ENCODE assay signal across 8 cellular contexts in the genomic region with DNA sequence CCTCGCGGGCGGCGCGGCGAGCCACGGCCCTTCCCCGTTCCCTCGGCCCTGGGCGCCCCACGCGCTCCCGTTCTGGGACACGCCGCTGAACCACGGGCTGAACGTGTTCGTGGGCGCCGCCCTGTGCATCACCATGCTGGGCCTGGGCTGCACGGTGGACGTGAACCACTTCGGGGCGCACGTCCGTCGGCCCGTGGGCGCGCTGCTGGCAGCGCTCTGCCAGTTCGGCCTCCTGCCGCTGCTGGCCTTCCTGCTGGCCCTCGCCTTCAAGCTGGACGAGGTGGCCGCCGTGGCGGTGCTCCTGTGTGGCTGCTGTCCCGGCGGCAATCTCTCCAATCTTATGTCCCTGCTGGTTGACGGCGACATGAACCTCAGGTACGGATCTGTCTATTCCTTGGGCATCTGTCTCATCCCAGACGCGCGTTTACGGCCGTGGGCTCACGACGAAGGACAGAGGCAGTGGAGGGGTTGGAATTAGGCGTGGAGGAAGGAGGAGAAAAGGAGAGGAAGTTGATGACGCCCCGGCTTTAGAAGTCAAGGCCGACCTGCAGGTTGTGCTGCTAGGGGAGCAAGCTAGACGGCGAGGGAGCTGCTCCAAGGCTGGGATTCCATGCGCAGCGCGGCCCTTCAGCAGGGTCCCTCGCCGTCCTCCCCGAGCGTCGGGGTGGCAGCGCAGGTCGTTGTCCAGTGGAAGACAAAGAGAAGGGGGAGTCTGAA. TPM values are rescaled to one million over a fixed set of nuclear protein-coding genes. Genes with fewer than 3 reads are reported as not detected.
DNase-seq lines count a peak whose midpoint lies in the region; ATAC-seq lines count a peak whose summit lies in the region.

No MANE protein-coding gene starts in this region.

- H3K4me3 ChIP-seq in subcutaneous abdominal adipose tissue (ENCODE audit: low read depth in 1 of 5, low read length in 5 of 5), result peak overlapping the region in 4 of 5 donors; percentile 6 to 55 (median 44)

- no peaks in the 10 kb centered on the region for H3K36me3 Mint-ChIP-seq in activated CD4-positive, alpha-beta T cell treated with anti-CD3 and anti-CD28 coated beads, Interleukin-2, amount 10 ng/mL, durations not matched to agents 7 days and 5 days (ENCODE audit: low read depth)
- H3K36me3 Mint-ChIP-seq in activated T-helper 1 cell treated with anti-CD3 and anti-CD28 coated beads, Interleukin-12 subunit alpha, Interleukin-12 subunit beta, Interleukin-2, Interleukin-4 antibody, amounts not matched to agents 30 ng/mL and 10 ng/mL and 1 ng/mL, durations not matched to agents 14 hours and 24 hours and 36 hours (ENCODE audit: low read depth), result peaks cover 3% of the 10 kb centered on the region
- peaks cover 0 to 7% (median 0%) of the 10 kb centered on the region in 3 donors for H3K36me3 Mint-ChIP-seq in immature natural killer cell

- no peak overlapping the region for H3K27ac ChIP-seq in subcutaneous abdominal adipose tissue (ENCODE audit: low read depth, low read length)

- no peaks in the 10 kb centered on the region for H3K36me3 ChIP-seq in subcutaneous abdominal adipose tissue (ENCODE audit: control insufficient read depth in 5 of 5, insufficient read depth in 5 of 5, low read length in 5 of 5)

- intact Hi-C loops in activated T-helper 1 cell treated with anti-CD3 and anti-CD28 coated beads, Interleukin-12 subunit alpha, Interleukin-12 subunit beta, Interleukin-2, Interleukin-4 antibody, amounts not matched to agents 30 ng/mL and 10 ng/mL and 1 ng/mL, durations not matched to agents 14 hours and 24 hours and 36 hours (cut with micrococcal nuclease), result no loop called here

- no peaks in the 10 kb centered on the region for H3K9me3 ChIP-seq in subcutaneous abdominal adipose tissue (ENCODE audit: control insufficient read depth in 5 of 5, low read length in 5 of 5)

- ATAC-seq in GM21367 (IDR thresholded peaks at IDR 0.05; ENCODE audit: unreplicated experiment), result no peak

- H3K27ac Mint-ChIP-seq in activated CD4-positive, alpha-beta T cell treated with anti-CD3 and anti-CD28 coated beads, Interleukin-2, amount 10 ng/mL, durations not matched to agents 7 days and 5 days, result no peak overlapping the region
- no peak overlapping the region for H3K27ac Mint-ChIP-seq in activated T-helper 1 cell treated with anti-CD3 and anti-CD28 coated beads, Interleukin-12 subunit alpha, Interleukin-12 subunit beta, Interleukin-2, Interleukin-4 antibody, amounts not matched to agents 30 ng/mL and 10 ng/mL and 1 ng/mL, durations not matched to agents 14 hours and 24 hours and 36 hours
- H3K27ac Mint-ChIP-seq in immature natural killer cell, result no peak overlapping the region

- H3K27me3 ChIP-seq in subcutaneous abdominal adipose tissue (ENCODE audit: control insufficient read depth in 5 of 5, insufficient read depth in 4 of 5, low read length in 5 of 5), result peaks cover 35 to 46% (median 41%) of the 10 kb centered on the region in 5 donors

- H3K9me3 Mint-ChIP-seq in activated CD4-positive, alpha-beta T cell treated with anti-CD3 and anti-CD28 coated beads, Interleukin-2, amount 10 ng/mL, durations not matched to agents 7 days and 5 days, result no peaks in the 10 kb centered on the region
- no peaks in the 10 kb centered on the region for H3K9me3 Mint-ChIP-seq in activated T-helper 1 cell treated with anti-CD3 and anti-CD28 coated beads, Interleukin-12 subunit alpha, Interleukin-12 subunit beta, Interleukin-2, Interleukin-4 antibody, amounts not matched to agents 30 ng/mL and 10 ng/mL and 1 ng/mL, durations not matched to agents 14 hours and 24 hours and 36 hours
- peaks cover 0 to 3% (median 0%) of the 10 kb centered on the region in 6 donors for H3K9me3 Mint-ChIP-seq in immature natural killer cell

- no peak overlapping the region for H3K9ac ChIP-seq in subcutaneous abdominal adipose tissue (ENCODE audit: low read length in 5 of 5)

- H3K4me3 Mint-ChIP-seq in activated CD4-positive, alpha-beta T cell treated with anti-CD3 and anti-CD28 coated beads, Interleukin-2, amount 10 ng/mL, durations not matched to agents 7 days and 5 days, result peak overlapping the region; percentile 31
- H3K4me3 Mint-ChIP-seq in activated T-helper 1 cell treated with anti-CD3 and anti-CD28 coated beads, Interleukin-12 subunit alpha, Interleukin-12 subunit beta, Interleukin-2, Interleukin-4 antibody, amounts not matched to agents 30 ng/mL and 10 ng/mL and 1 ng/mL, durations not matched to agents 14 hours and 24 hours and 36 hours, result peak overlapping the region; percentile 55
- peak overlapping the region; percentile 63 to 80 (median 73) for H3K4me3 Mint-ChIP-seq in immature natural killer cell

- peaks cover 0 to 15% (median 5%) of the 10 kb centered on the region in 5 donors for H3K4me1 ChIP-seq in subcutaneous abdominal adipose tissue (ENCODE audit: control insufficient read depth in 5 of 5, insufficient read depth in 5 of 5, low read length in 5 of 5)

- peaks cover 11% of the 10 kb centered on the region for H3K4me1 Mint-ChIP-seq in activated CD4-positive, alpha-beta T cell treated with anti-CD3 and anti-CD28 coated beads, Interleukin-2, amount 10 ng/mL, durations not matched to agents 7 days and 5 days
- H3K4me1 Mint-ChIP-seq in activated T-helper 1 cell treated with anti-CD3 and anti-CD28 coated beads, Interleukin-12 subunit alpha, Interleukin-12 subunit beta, Interleukin-2, Interleukin-4 antibody, amounts not matched to agents 30 ng/mL and 10 ng/mL and 1 ng/mL, durations not matched to agents 14 hours and 24 hours and 36 hours (ENCODE audit: low read depth), result peaks cover 20% of the 10 kb centered on the region
- peaks cover 14 to 17% of the 10 kb centered on the region in 2 donors for H3K4me1 Mint-ChIP-seq in immature natural killer cell

- CTCF ChIA-PET in activated CD4-positive, alpha-beta T cell treated with anti-CD3 and anti-CD28 coated beads, Interleukin-2, amount 10 ng/mL, durations not matched to agents 7 days and 5 days (lab: Charles Lee), result interaction anchor here (0.8 to 2.0 kb wide), 4 partner anchors 12 to 126 kb away, joined by 3 to 5 read pairs (median 4); no protein-coding TSS in a partner anchor

- POLR2A ChIA-PET in activated CD4-positive, alpha-beta T cell treated with anti-CD3 and anti-CD28 coated beads, Interleukin-2, amount 10 ng/mL, durations not matched to agents 7 days and 5 days (lab: Charles Lee), result no interaction called here

- peaks cover 71% of the 10 kb centered on the region for H3K27me3 Mint-ChIP-seq in activated CD4-positive, alpha-beta T cell treated with anti-CD3 and anti-CD28 coated beads, Interleukin-2, amount 10 ng/mL, durations not matched to agents 7 days and 5 days
- H3K27me3 Mint-ChIP-seq in activated T-helper 1 cell treated with anti-CD3 and anti-CD28 coated beads, Interleukin-12 subunit alpha, Interleukin-12 subunit beta, Interleukin-2, Interleukin-4 antibody, amounts not matched to agents 30 ng/mL and 10 ng/mL and 1 ng/mL, durations not matched to agents 14 hours and 24 hours and 36 hours (ENCODE audit: insufficient read depth), result peaks cover 72% of the 10 kb centered on the region
- H3K27me3 Mint-ChIP-seq in immature natural killer cell (ENCODE audit: low read depth in 3 of 3), result peaks cover 38 to 54% (median 53%) of the 10 kb centered on the region in 3 donors

- no peak for DNase-seq in activated CD4-positive, alpha-beta T cell treated with anti-CD3 and anti-CD28 coated beads, Interleukin-2, amount 10 ng/mL, durations not matched to agents 7 days and 5 days
- no peak for DNase-seq in activated CD4-positive, alpha-beta T cell treated with anti-CD3 and anti-CD28 coated beads for 1 hour
- no peak for DNase-seq in activated T-helper 1 cell treated with anti-CD3 and anti-CD28 coated beads, Interleukin-12 subunit alpha, Interleukin-12 subunit beta, Interleukin-2, Interleukin-4 antibody, amounts not matched to agents 30 ng/mL and 10 ng/mL and 1 ng/mL, durations not matched to agents 14 hours and 24 hours and 36 hours (ENCODE audit: low spot score)
- DNase-seq in immature natural killer cell (peak in 1 of 3 donors; percentile 7), RKO (ENCODE audit: low spot score) (no peak)
- no peak for DNase-seq in stimulated activated CD8-positive, alpha-beta memory T cell treated with anti-CD3 and anti-CD28 coated beads, Interleukin-4, amount 100 ng/mL, for 48 hours

RNA-seq across cellular contexts. Expression of a gene that starts 0.8 kb away (rescaled TPM):
- not detected for total RNA-seq in activated CD4-positive, alpha-beta T cell treated with anti-CD3 and anti-CD28 coated beads, Interleukin-2, amount 10 ng/mL, durations not matched to agents 7 days and 5 days
- 0.10 TPM in 1 of 2 replicates, not detected in the other for total RNA-seq in activated T-helper 1 cell treated with anti-CD3 and anti-CD28 coated beads, Interleukin-12 subunit alpha, Interleukin-12 subunit beta, Interleukin-2, Interleukin-4 antibody, amounts not matched to agents 30 ng/mL and 10 ng/mL and 1 ng/mL, durations not matched to agents 14 hours and 24 hours and 36 hours
- not detected for polyA plus RNA-seq in immature natural killer cell

RNA-seq across cellular contexts. Expression of a gene that starts 6.1 kb away (rescaled TPM):
- not detected for total RNA-seq in activated CD4-positive, alpha-beta T cell treated with anti-CD3 and anti-CD28 coated beads, Interleukin-2, amount 10 ng/mL, durations not matched to agents 7 days and 5 days
- total RNA-seq in activated T-helper 1 cell treated with anti-CD3 and anti-CD28 coated beads, Interleukin-12 subunit alpha, Interleukin-12 subunit beta, Interleukin-2, Interleukin-4 antibody, amounts not matched to agents 30 ng/mL and 10 ng/mL and 1 ng/mL, durations not matched to agents 14 hours and 24 hours and 36 hours, result not detected in 2 replicates
- not detected for polyA plus RNA-seq in immature natural killer cell
